Comparison of ENCODE assay signal across 1 cellular context in genomic region chr10:79442171-79443040, GRCh38.
TF ChIP-seq lines count a peak whose summit lies in the region.

No MANE protein-coding gene starts in this region.

TF ChIP-seq in GM23338, 12 proteins besides CTCF, POLR2A, EP300 and RAD21 (continued from another document):
- TF ChIP-seq ZNF462 (CRISPR knock-in tag; IDR thresholded peaks at IDR 0.05) (no peak), ZNF331 (CRISPR knock-in tag; IDR thresholded peaks at IDR 0.05; ENCODE audit: low read depth) (no peak), POLR2AphosphoS5 (IDR thresholded peaks at IDR 0.05; ENCODE audit: low read depth) (no peak)
TF ChIP-seq in GM23338: peak in this region for 0.
